9 cellular contexts compared by ENCODE assay signal in genomic region chr6:50815436-50816114, GRCh38. TPM values are rescaled to one million over a fixed set of nuclear protein-coding genes. Genes with fewer than 3 reads are reported as not detected.
DNase-seq lines count a peak whose midpoint lies in the region; ATAC-seq, FAIRE-seq and TF ChIP-seq lines count a peak whose summit lies in the region.
"Had no signal": no experiment of that assay in that cellular context is flagged by ENCODE, and none has a peak within 500 bp of the region (broad histone marks: within the 10 kb centered on the region; RNA-seq: fewer than 3 reads in every experiment).

No MANE protein-coding gene starts in this region.

- POLR2A ChIA-PET in GM12878 (lab: Charles Lee) = no interaction called here

- WGBS in GM12878 (ENCODE audit: insufficient coverage, insufficient replicate concordance, low lambda C conversion rate, missing lambda C conversion rate) = 4% methylated on average over 16 of the region's 16 CpGs
- WGBS in mesodermal cell (ENCODE audit: insufficient coverage in 2 of 2), 2 experiments = 8 to 10% methylated on average over 6 to 8 of the region's 16 CpGs

- H3K4me3 ChIP-seq in Jurkat, Clone E6-1 (ENCODE audit: low read length) = peak overlapping the region; percentile 39
- H3K4me3 ChIP-seq in GM12878 (peak overlapping the region; percentile 75), mesodermal cell (ENCODE audit: extremely low read depth, insufficient read depth, low read length, poor library complexity, severe bottlenecking) (peak overlapping the region; percentile 18)
- H3K4me3 ChIP-seq: lung had no signal

- TF ChIP-seq POLR2A in GM12878 (IDR thresholded peaks at IDR 0.05; ENCODE audit: low read depth, low read length) = no peak

- TF ChIP-seq CTCF in GM12878 (IDR thresholded peaks at IDR 0.05 in 2 of 3, conservative IDR thresholded peaks at IDR 0.05 in 1 of 3; ENCODE audit: control insufficient read depth in 2 of 3, extremely low read depth in 1 of 3, insufficient read depth in 1 of 3, low read depth in 3 of 3, low read length in 3 of 3) = peak; percentile 22 to 30 (median 24); a peak in 2 of 6 replicates

- H2AFZ ChIP-seq in GM12878 (ENCODE audit: control insufficient read depth, low read depth, low read length) = peak overlapping the region; percentile 81

- peaks cover 2 to 16% of the 10 kb centered on the region in 2 experiments; a peak in 3 of 4 replicates for H3K27me3 ChIP-seq in GM12878 (replicated peaks in 1 of 2; ENCODE audit: control insufficient read depth in 2 of 2, insufficient read depth in 2 of 2, low read length in 1 of 2)

- no peak overlapping the region for H3K9ac ChIP-seq in GM12878 (ENCODE audit: control insufficient read depth, insufficient read depth, low read length)

- no peak for TF ChIP-seq EP300 in GM12878 (IDR thresholded peaks at IDR 0.05; ENCODE audit: borderline replicate concordance in 1 of 2, control insufficient read depth in 1 of 2, low read depth in 2 of 2, low read length in 2 of 2)

- intact Hi-C loops in GM12878 (cut with micrococcal nuclease; ENCODE audit: unreplicated experiment) = loop anchor here (1.0 to 5.0 kb wide), 8 partner anchors 535 to 1206 kb away; no protein-coding TSS in a partner anchor

- RAD21 ChIA-PET in GM12878 (lab: Charles Lee; ENCODE audit: unreplicated experiment) = interaction anchor here (0.9 to 1.0 kb wide), 3 partner anchors 121 to 1204 kb away, joined by 3 to 6 read pairs (median 3); no protein-coding TSS in a partner anchor

- no TSS peak for BruUV-seq in GM12878 (replicated peaks; lab: Mats Ljungman, UMichigan)

- peak; percentile 48 for DNase-seq in NCI-H748 (lab: John Stamatoyannopoulos, UW; ENCODE audit: unreplicated experiment)
- DNase-seq in NCI-H748 treated with DMSO at 0.1 percent for 48 hours (lab: John Stamatoyannopoulos, UW) = no peak
- DNase-seq in Jurkat, Clone E6-1 (ENCODE audit: low read depth, low spot score) = peak; percentile 10
- no peak for DNase-seq in GM12878 (ENCODE audit: low read depth, low spot score)
- DNase-seq in NCI-H1694 treated with DMSO at 0.1 percent for 48 hours (lab: John Stamatoyannopoulos, UW) = no peak
- DNase-seq in HK-2 (ENCODE audit: unreplicated experiment) = no peak

- H3K79me2 ChIP-seq in GM12878 (ENCODE audit: control insufficient read depth, insufficient read depth, low read length) = no peaks in the 10 kb centered on the region

- SMC1A ChIA-PET in GM12878 (lab: Charles Lee; ENCODE audit: uncharacterized antibody, unreplicated experiment) = interaction anchor here (1.0 to 2.1 kb wide), 2 partner anchors 14 to 535 kb away, joined by 6 to 8 read pairs; no protein-coding TSS in a partner anchor

- no peak for TF ChIP-seq RAD21 in GM12878 (IDR thresholded peaks at IDR 0.05; ENCODE audit: insufficient read depth, low read depth, low read length)

- H3K27ac ChIP-seq in GM12878 (ENCODE audit: control insufficient read depth, insufficient read depth) (no peak overlapping the region), mesodermal cell (ENCODE audit: low read depth, low read length, severe bottlenecking) (no peak overlapping the region)

- H3K4me1 ChIP-seq in GM12878 (ENCODE audit: control insufficient read depth, insufficient read depth, low read length) (no peaks in the 10 kb centered on the region), mesodermal cell (ENCODE audit: control insufficient read depth, insufficient read depth, low read length, poor library complexity, severe bottlenecking) (no peaks in the 10 kb centered on the region)

- no peaks in the 10 kb centered on the region for H4K20me1 ChIP-seq in GM12878 (ENCODE audit: control insufficient read depth, insufficient read depth)

- peak overlapping the region; percentile 61 for H3K4me2 ChIP-seq in GM12878 (ENCODE audit: control insufficient read depth, insufficient read depth)

- peak; percentile 51 for ATAC-seq in GM21528 (IDR thresholded peaks at IDR 0.05; ENCODE audit: low FRiP score, unreplicated experiment)
- ATAC-seq in GM12878 = peak; percentile 64

- in situ Hi-C loops in GM12878 (cut with MboI) = loop anchor here (10.0 kb wide), 3 partner anchors 539 to 1209 kb away; no protein-coding TSS in a partner anchor

- FAIRE-seq in GM12878 (lab: Jason Lieb, UNC) = peak; percentile 41

- CTCF ChIA-PET in GM12878 (lab: Yijun Ruan, JAX) = interaction anchor here (0.8 to 1.9 kb wide), 14 partner anchors 9 to 1234 kb away, joined by 3 to 11 read pairs (median 3); no protein-coding TSS in a partner anchor

- H3K36me3 ChIP-seq in GM12878 (ENCODE audit: control insufficient read depth in 2 of 2, insufficient read depth in 2 of 2, low read length in 1 of 2) = no peaks in the 10 kb centered on the region
- H3K36me3 ChIP-seq in mesodermal cell (ENCODE audit: control insufficient read depth, insufficient read depth, low read length) = no peaks in the 10 kb centered on the region

- H3K9me3 ChIP-seq in GM12878 (replicated peaks; ENCODE audit: control insufficient read depth, insufficient read depth, low read length) = no peaks in the 10 kb centered on the region
- no peaks in the 10 kb centered on the region for H3K9me3 ChIP-seq in mesodermal cell (ENCODE audit: control insufficient read depth, low read length)

TF ChIP-seq in GM12878, 131 proteins besides CTCF, POLR2A, EP300 and RAD21:
- TF ChIP-seq SMC3 (IDR thresholded peaks at IDR 0.05; ENCODE audit: borderline replicate concordance, low read length) (peak; percentile 41; the same call in 1 of the 2 replicates), SKIL (IDR thresholded peaks at IDR 0.05; ENCODE audit: low read depth, poor library complexity, severe bottlenecking) (peak; percentile 13), EZH2 (IDR thresholded peaks at IDR 0.05; ENCODE audit: borderline replicate concordance, control insufficient read depth, low read depth, low read length) (no peak), RAD51 (IDR thresholded peaks at IDR 0.05) (0 out of 2 replicates have a peak, but pooled peaks have one; percentile 34)

RNA-seq across cellular contexts. Expression of gene TFAP2B, which starts 3.1 kb away (rescaled TPM):
- not detected for polyA plus RNA-seq in Jurkat, Clone E6-1 (2012; ENCODE audit: insufficient read depth, insufficient read length)
- total RNA-seq in GM12878 (2013; cell fraction: nucleolus; rRNA removed) = not detected in 2 replicates
- total RNA-seq in GM12878 (2014; rRNA removed) (not detected in 2 replicates), GM12878 (2014; rRNA removed; fragmentation: Illumina TruSeq; extraction: Trizol) (0.32 TPM in 1 of 2 replicates, not detected in the other), GM12878 (2021) (0.03 and 0.08 TPM in 2 replicates)
- not detected for polyA plus RNA-seq in GM12878 (2011; ENCODE audit: low read depth)
- polyA plus RNA-seq in GM12878 (2011; rRNA removed) (0.13 and 0.15 TPM in 2 replicates), GM12878 (2014; fragmentation: Illumina TruSeq; extraction: Trizol) (0.03 and 0.07 TPM in 2 replicates), GM12878 (2014; fragmentation: Nextera tagmentation; extraction: Ambion mirVana) (not detected), GM12878 (2014; rRNA removed) (0.03 and 0.11 TPM in 2 replicates), GM12878 (2016; fragmentation: Nextera tagmentation; extraction: Ambion mirVana) (under 1 TPM in 1 of 2 experiments, not detected in 1; 0.15 TPM)
- 0.24 and 0.28 TPM in 2 replicates for polyA plus RNA-seq in GM12878 (2011; cell fraction: cytosol; rRNA removed)
- 0.70 and 0.79 TPM in 2 replicates for polyA plus RNA-seq in GM12878 (2011; cell fraction: nucleus; rRNA removed)
- 0.12 and 0.13 TPM in 2 replicates for polyA plus RNA-seq in GM12878 (2012)
- 0.07 and 0.31 TPM in 2 replicates for polyA minus RNA-seq in GM12878 (2011; rRNA and poly(A)+ RNA removed)
- 0.94 TPM in 1 of 2 replicates, not detected in the other for polyA minus RNA-seq in GM12878 (2011; cell fraction: cytosol; rRNA and poly(A)+ RNA removed)
- polyA minus RNA-seq in GM12878 (2011; cell fraction: nucleus; rRNA and poly(A)+ RNA removed) = 0.12 and 0.29 TPM in 2 replicates
- polyA plus RNA-seq in mesodermal cell (2013, experiment 1 of 2) = 3.1 TPM
- polyA plus RNA-seq in mesodermal cell (2013, experiment 2 of 2) = 2.0 TPM
- total RNA-seq: lung had no signal

Comparison
In these comparisons a context has a peak if more than half of its experiments do, and no peak if none do; other contexts are left out.
1. DNase-seq: peak in NCI-H748 (single experiment) and Jurkat, Clone E6-1 (single experiment); none in NCI-H748 treated with DMSO at 0.1 percent for 48 hours (single experiment), GM12878 (single experiment), NCI-H1694 treated with DMSO at 0.1 percent for 48 hours (single experiment) and HK-2 (single experiment).
2. H3K4me3 ChIP-seq: peak in every context shown above with its lines; median percentile 75 in GM12878; 39 in Jurkat, Clone E6-1; 18 in mesodermal cell.